In the genomic region with DNA sequence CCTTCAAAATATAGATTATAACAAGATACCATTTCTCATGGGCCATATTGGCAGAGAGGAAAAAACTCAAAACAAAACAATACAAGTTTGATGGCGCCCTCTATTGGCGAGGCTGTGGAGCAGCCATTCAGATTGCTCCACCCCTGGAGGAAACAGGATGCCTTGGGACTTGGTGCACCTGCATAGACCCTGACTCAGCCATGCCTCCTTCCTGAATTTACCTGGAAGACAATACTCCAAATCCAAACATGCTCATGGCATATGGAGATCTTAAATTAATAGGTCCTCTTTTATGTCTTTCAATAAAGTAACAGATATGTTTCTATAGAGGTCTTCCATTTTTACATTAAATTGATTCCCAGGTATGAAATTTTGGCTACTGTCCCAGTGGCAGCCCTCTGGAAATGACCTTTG, we compare ENCODE assay signal across 8 cellular contexts.
DNase-seq lines count a peak whose midpoint lies in the region; ATAC-seq and TF ChIP-seq lines count a peak whose summit lies in the region.

No MANE protein-coding gene starts in this region.

- no peak overlapping the region for H3K4me3 Mint-ChIP-seq in activated T-helper 17 cell treated with anti-CD3 and anti-CD28 coated beads, Interleukin-2, amount 50 U/mL, for 72 hours
- no peak overlapping the region for H3K4me3 Mint-ChIP-seq in glutamatergic neuron (ENCODE audit: unreplicated experiment)

- TF ChIP-seq CTCF in glutamatergic neuron (IDR thresholded peaks at IDR 0.05; ENCODE audit: partially characterized antibody, unreplicated experiment) = peak; percentile 91

- H3K27me3 Mint-ChIP-seq in activated T-helper 17 cell treated with anti-CD3 and anti-CD28 coated beads, Interleukin-2, amount 50 U/mL, for 72 hours = no peaks in the 10 kb centered on the region
- peaks cover 3% of the 10 kb centered on the region for H3K27me3 Mint-ChIP-seq in glutamatergic neuron (ENCODE audit: unreplicated experiment)

- peak; percentile 74 for DNase-seq in DMS53 (lab: John Stamatoyannopoulos, UW)
- DNase-seq in HUDEP-2 (lab: John Stamatoyannopoulos, UW; ENCODE audit: unreplicated experiment in 76 of 76) = peak in 47 of 76 experiments; percentile 3 to 62 (median 25)
- DNase-seq in RPMI8226 = peak; percentile 64
- peak; percentile 61 for DNase-seq in glutamatergic neuron
- DNase-seq in stimulated activated CD4-positive, alpha-beta T cell treated with anti-CD3 and anti-CD28 coated beads, Interleukin-2, amount 100 ng/mL, for 24 hours = peak; percentile 71 to 81
- DNase-seq in NCI-H128 (lab: John Stamatoyannopoulos, UW; ENCODE audit: unreplicated experiment) = no peak

- no peak overlapping the region for H3K27ac Mint-ChIP-seq in activated T-helper 17 cell treated with anti-CD3 and anti-CD28 coated beads, Interleukin-2, amount 50 U/mL, for 72 hours
- no peak overlapping the region for H3K27ac Mint-ChIP-seq in glutamatergic neuron (ENCODE audit: unreplicated experiment)

- no peaks in the 10 kb centered on the region for H3K36me3 Mint-ChIP-seq in activated T-helper 17 cell treated with anti-CD3 and anti-CD28 coated beads, Interleukin-2, amount 50 U/mL, for 72 hours (ENCODE audit: low read depth)
- peaks cover 4% of the 10 kb centered on the region for H3K36me3 Mint-ChIP-seq in glutamatergic neuron (ENCODE audit: unreplicated experiment)

- H3K9me3 Mint-ChIP-seq in activated T-helper 17 cell treated with anti-CD3 and anti-CD28 coated beads, Interleukin-2, amount 50 U/mL, for 72 hours = no peaks in the 10 kb centered on the region
- peaks cover 9% of the 10 kb centered on the region for H3K9me3 Mint-ChIP-seq in glutamatergic neuron (ENCODE audit: unreplicated experiment)

- H3K4me1 Mint-ChIP-seq in activated T-helper 17 cell treated with anti-CD3 and anti-CD28 coated beads, Interleukin-2, amount 50 U/mL, for 72 hours = no peaks in the 10 kb centered on the region
- peaks cover 56% of the 10 kb centered on the region for H3K4me1 Mint-ChIP-seq in glutamatergic neuron (ENCODE audit: low read depth, unreplicated experiment)

- peak; percentile 72 for ATAC-seq in activated T-helper 17 cell treated with anti-CD3 and anti-CD28 coated beads, Interleukin-2, amount 50 U/mL, for 72 hours (replicated peaks)
- no peak for ATAC-seq in GM21529 (IDR thresholded peaks at IDR 0.05; ENCODE audit: unreplicated experiment)
